In genomic region chr1:39167632-39168209, GRCh38 we compare ENCODE assay signal across 14 cellular contexts. TPM values are rescaled to one million over a fixed set of nuclear protein-coding genes. Genes with fewer than 3 reads are reported as not detected.
A peak's percentile ranks its signal among the peaks of the same experiment; 100 is the strongest.
DNase-seq lines count a peak whose midpoint lies in the region; ATAC-seq and TF ChIP-seq lines count a peak whose summit lies in the region.
"Had no signal": no experiment of that assay in that cellular context is flagged by ENCODE, and none has a peak within 500 bp of the region (broad histone marks: within the 10 kb centered on the region; RNA-seq: fewer than 3 reads in every experiment).

No MANE protein-coding gene starts in this region.

- no peaks in the 10 kb centered on the region for H3K9me3 ChIP-seq in GM23248 (ENCODE audit: low read depth)
- H3K9me3 ChIP-seq in PC-9 (ENCODE audit: insufficient read depth, low read depth) = no peaks in the 10 kb centered on the region
- no peaks in the 10 kb centered on the region for H3K9me3 ChIP-seq in fibroblast of lung (ENCODE audit: control insufficient read depth, insufficient read depth, low read depth, low read length)
- no peaks in the 10 kb centered on the region for H3K9me3 ChIP-seq in aorta (ENCODE audit: control insufficient read depth, low read length)

- H3K4me3 ChIP-seq in GM23248 (no peak overlapping the region), PC-9 (no peak overlapping the region), fibroblast of lung (replicated peaks in 1 of 4; ENCODE audit: control extremely low read depth in 1 of 4, insufficient read depth in 1 of 4, low read depth in 3 of 4, low read length in 4 of 4) (no peak overlapping the region), aorta (ENCODE audit: low read length in 2 of 2) (no peak overlapping the region)

- in situ Hi-C loops in GM23248 (cut with MboI) = no loop called here

- TF ChIP-seq CTCF in PC-9 (conservative IDR thresholded peaks at IDR 0.05) (no peak), fibroblast of lung (conservative IDR thresholded peaks at IDR 0.05 in 1 of 2, IDR thresholded peaks at IDR 0.05 in 1 of 2; ENCODE audit: low read depth in 1 of 2, low read length in 2 of 2) (no peak), osteocyte (IDR thresholded peaks at IDR 0.05) (no peak)

- H4K20me1 ChIP-seq in GM23248 (ENCODE audit: insufficient read depth) = peaks cover 4% of the 10 kb centered on the region; the same call in 1 of the 2 replicates
- H4K20me1 ChIP-seq in PC-9 (ENCODE audit: insufficient read depth) = no peaks in the 10 kb centered on the region
- no peaks in the 10 kb centered on the region for H4K20me1 ChIP-seq in fibroblast of lung (ENCODE audit: control insufficient read depth, extremely low read depth, insufficient read depth, low read length)

- H3K27me3 ChIP-seq in GM23248 (replicated peaks; ENCODE audit: insufficient read depth) (no peaks in the 10 kb centered on the region), PC-9 (ENCODE audit: insufficient read depth, low read depth) (no peaks in the 10 kb centered on the region), fibroblast of lung (ENCODE audit: control insufficient read depth, insufficient read depth, low read length) (no peaks in the 10 kb centered on the region), aorta (ENCODE audit: control insufficient read depth in 1 of 2, insufficient read depth in 2 of 2, low read length in 1 of 2) (no peaks in the 10 kb centered on the region)

- H3K79me2 ChIP-seq in GM23248 (ENCODE audit: insufficient read depth) = peaks cover 100% of the 10 kb centered on the region
- H3K79me2 ChIP-seq in PC-9 (ENCODE audit: low read depth) = peaks cover 33% of the 10 kb centered on the region
- peaks cover 74% of the 10 kb centered on the region for H3K79me2 ChIP-seq in fibroblast of lung (ENCODE audit: control insufficient read depth, insufficient read depth, low read length)

- CTCF ChIA-PET in PC-9 (lab: Charles Lee) = interaction anchor here (0.6 to 2.1 kb wide), 8 partner anchors 9 to 52 kb away, joined by 3 to 9 read pairs (median 5); no protein-coding TSS in a partner anchor

- H3K27me3 Mint-ChIP-seq in osteocyte (ENCODE audit: unreplicated experiment) = no peaks in the 10 kb centered on the region
- H3K27me3 Mint-ChIP-seq: stimulated activated naive B cell treated with anti-CD40 and anti-IgM and Interleukin-4, amounts not matched to agents 10 μg/mL and 1 μg/mL and 100 μg/mL, for 72 hours had no signal

- H2AFZ ChIP-seq in GM23248 (no peak overlapping the region), PC-9 (no peak overlapping the region), fibroblast of lung (ENCODE audit: low read length) (no peak overlapping the region)

- BruUV-seq in PC-9 (replicated peaks; lab: Mats Ljungman, UMichigan) = no TSS peak

- H3K9ac ChIP-seq in GM23248 = no peak overlapping the region
- no peak overlapping the region for H3K9ac ChIP-seq in fibroblast of lung (ENCODE audit: insufficient read depth, low read length)

- ATAC-seq in aorta (ENCODE audit: low FRiP score) = no peak
- ATAC-seq in HG02798 (IDR thresholded peaks at IDR 0.05; ENCODE audit: poor library complexity, unreplicated experiment) = no peak
- ATAC-seq: naive thymus-derived CD8-positive, alpha-beta T cell; stimulated activated naive B cell treated with anti-CD40 and anti-IgM and Interleukin-4, amounts not matched to agents 10 μg/mL and 1 μg/mL and 100 μg/mL, for 72 hours had no signal

- H3K4me1 Mint-ChIP-seq in osteocyte (ENCODE audit: unreplicated experiment) = peaks cover 77% of the 10 kb centered on the region
- H3K4me1 Mint-ChIP-seq: CD4-positive, alpha-beta memory T cell had no signal

- H3K4me1 ChIP-seq in GM23248 (ENCODE audit: insufficient read depth) (peaks cover 17% of the 10 kb centered on the region), PC-9 (replicated peaks; ENCODE audit: insufficient read depth) (peaks cover 14% of the 10 kb centered on the region), fibroblast of lung (ENCODE audit: control insufficient read depth, extremely low read depth, insufficient read depth, low read length) (peaks cover 18% of the 10 kb centered on the region), aorta (ENCODE audit: control insufficient read depth in 1 of 2, insufficient read depth in 2 of 2, low read length in 2 of 2) (peaks cover 12 to 13% of the 10 kb centered on the region in 2 donors)

- H3K36me3 Mint-ChIP-seq in osteocyte (ENCODE audit: unreplicated experiment) = no peaks in the 10 kb centered on the region
- H3K36me3 Mint-ChIP-seq: CD4-positive, alpha-beta memory T cell; naive thymus-derived CD8-positive, alpha-beta T cell had no signal

- H3K27ac ChIP-seq in GM23248 (no peak overlapping the region), PC-9 (peak overlapping the region; percentile 51), fibroblast of lung (ENCODE audit: insufficient read depth, low read length) (no peak overlapping the region), aorta (ENCODE audit: low read depth in 1 of 2, low read length in 2 of 2) (no peak overlapping the region)

- DNase-seq in GM23248 = peak; percentile 24
- peak; percentile 49 to 61 for DNase-seq in PC-9
- DNase-seq in fibroblast of lung (ENCODE audit: low read depth in 2 of 2) = peak; percentile 54 to 67
- no peak for DNase-seq in osteocyte (ENCODE audit: extremely low spot score, unreplicated experiment)
- DNase-seq in aorta = no peak
- DNase-seq in Kasumi-1 (lab: John Stamatoyannopoulos, UW) = no peak
- no peak for DNase-seq in DMS153 treated with DMSO at 0.1 percent for 48 hours (lab: John Stamatoyannopoulos, UW; ENCODE audit: unreplicated experiment)
- DNase-seq: activated gamma-delta T cell; CD4-positive, alpha-beta memory T cell; hippocampal formation; naive thymus-derived CD8-positive, alpha-beta T cell; NCI-H2107; stimulated activated naive B cell treated with anti-CD40 and anti-IgM and Interleukin-4, amounts not matched to agents 10 μg/mL and 1 μg/mL and 100 μg/mL, for 72 hours had no signal

- H3F3A ChIP-seq in GM23248 (ENCODE audit: insufficient read depth) (peaks cover 4% of the 10 kb centered on the region; the same call in 1 of the 2 replicates), PC-9 (ENCODE audit: insufficient read depth, low read depth) (peaks cover 8% of the 10 kb centered on the region; the same call in 1 of the 2 replicates)

- H3K9me2 ChIP-seq in GM23248 (ENCODE audit: insufficient read depth) (no peaks in the 10 kb centered on the region), PC-9 (ENCODE audit: insufficient read depth) (no peaks in the 10 kb centered on the region)

- peak overlapping the region; percentile 69 for H3K27ac Mint-ChIP-seq in osteocyte (ENCODE audit: unreplicated experiment)
- H3K27ac Mint-ChIP-seq: CD4-positive, alpha-beta memory T cell; stimulated activated naive B cell treated with anti-CD40 and anti-IgM and Interleukin-4, amounts not matched to agents 10 μg/mL and 1 μg/mL and 100 μg/mL, for 72 hours had no signal

- H3K4me2 ChIP-seq in GM23248 (ENCODE audit: unreplicated experiment) (peak overlapping the region; percentile 26), PC-9 (peak overlapping the region; percentile 18), fibroblast of lung (ENCODE audit: extremely low read depth, insufficient read depth, low read length) (no peak overlapping the region)

- no peak overlapping the region for H3K4me3 Mint-ChIP-seq in osteocyte (ENCODE audit: unreplicated experiment)
- H3K4me3 Mint-ChIP-seq: CD4-positive, alpha-beta memory T cell; naive thymus-derived CD8-positive, alpha-beta T cell; stimulated activated naive B cell treated with anti-CD40 and anti-IgM and Interleukin-4, amounts not matched to agents 10 μg/mL and 1 μg/mL and 100 μg/mL, for 72 hours had no signal

- intact Hi-C loops in PC-9 (cut with micrococcal nuclease; ENCODE audit: unreplicated experiment) (no loop called here), aorta (cut with DNase I) (no loop called here)

- no peaks in the 10 kb centered on the region for H3K9me3 Mint-ChIP-seq in osteocyte (ENCODE audit: unreplicated experiment)
- H3K9me3 Mint-ChIP-seq: CD4-positive, alpha-beta memory T cell; naive thymus-derived CD8-positive, alpha-beta T cell; stimulated activated naive B cell treated with anti-CD40 and anti-IgM and Interleukin-4, amounts not matched to agents 10 μg/mL and 1 μg/mL and 100 μg/mL, for 72 hours had no signal

- POLR2A ChIA-PET in PC-9 (lab: Charles Lee; ENCODE audit: unreplicated experiment) = interaction anchor here (0.5 to 0.9 kb wide), 7 partner anchors 8 to 301 kb away, joined by 3 to 17 read pairs (median 6); no protein-coding TSS in a partner anchor

- 95 to 100% methylated on average over 5 of the region's 5 CpGs for WGBS in GM23248 (ENCODE audit: low coverage in 1 of 2, low lambda C conversion rate in 2 of 2, missing lambda C conversion rate in 2 of 2), 2 experiments
- 62 to 71% methylated on average over 5 of the region's 5 CpGs for WGBS in aorta, 2 donors

- H3K36me3 ChIP-seq in GM23248 (ENCODE audit: low read depth) (no peaks in the 10 kb centered on the region), PC-9 (ENCODE audit: low read depth) (no peaks in the 10 kb centered on the region), fibroblast of lung (ENCODE audit: control insufficient read depth, insufficient read depth, low read length) (no peaks in the 10 kb centered on the region), aorta (ENCODE audit: control insufficient read depth in 1 of 2, insufficient read depth in 2 of 2, low read length in 1 of 2) (no peaks in the 10 kb centered on the region)

RNA-seq across cellular contexts. Expression of gene MACF1, which starts 36.8 kb away (rescaled TPM):
- total RNA-seq in GM23248 (2014; rRNA removed; shearing (Covaris generic)) = 171 and 177 TPM in 2 replicates
- polyA plus RNA-seq in GM23248 (2016; fragmentation: Nextera tagmentation; extraction: Ambion mirVana) (47.6 and 55.1 TPM in 2 replicates), fibroblast of lung (110 and 178 TPM in 2 replicates), aorta (100 to 1,000 TPM in 1 of 2 donors, 10 to 100 TPM in 1; 38.9 to 159 TPM)
- total RNA-seq in PC-9 (2021) (189 and 199 TPM in 2 replicates), fibroblast of lung (265 and 414 TPM in 2 replicates), osteocyte (431 and 452 TPM in 2 replicates), aorta (100 to 1,000 TPM; 613 to 785 TPM)
- polyA plus RNA-seq in fibroblast of lung (2012) = 116 and 225 TPM in 2 replicates
- polyA minus RNA-seq in fibroblast of lung (ENCODE audit: low replicate concordance) = 211 and 350 TPM in 2 replicates

Comparison
In these comparisons a context has a peak if more than half of its experiments do, and no peak if none do; other contexts are left out.
1. DNase-seq: peak in GM23248 (single experiment), PC-9 (2 of 2) and fibroblast of lung (2 of 2); none in osteocyte (single experiment), aorta (0 of 2), Kasumi-1 (0 of 2) and DMS153 treated with DMSO at 0.1 percent for 48 hours (single experiment).